10 cellular contexts compared by ENCODE assay signal in the genomic region with DNA sequence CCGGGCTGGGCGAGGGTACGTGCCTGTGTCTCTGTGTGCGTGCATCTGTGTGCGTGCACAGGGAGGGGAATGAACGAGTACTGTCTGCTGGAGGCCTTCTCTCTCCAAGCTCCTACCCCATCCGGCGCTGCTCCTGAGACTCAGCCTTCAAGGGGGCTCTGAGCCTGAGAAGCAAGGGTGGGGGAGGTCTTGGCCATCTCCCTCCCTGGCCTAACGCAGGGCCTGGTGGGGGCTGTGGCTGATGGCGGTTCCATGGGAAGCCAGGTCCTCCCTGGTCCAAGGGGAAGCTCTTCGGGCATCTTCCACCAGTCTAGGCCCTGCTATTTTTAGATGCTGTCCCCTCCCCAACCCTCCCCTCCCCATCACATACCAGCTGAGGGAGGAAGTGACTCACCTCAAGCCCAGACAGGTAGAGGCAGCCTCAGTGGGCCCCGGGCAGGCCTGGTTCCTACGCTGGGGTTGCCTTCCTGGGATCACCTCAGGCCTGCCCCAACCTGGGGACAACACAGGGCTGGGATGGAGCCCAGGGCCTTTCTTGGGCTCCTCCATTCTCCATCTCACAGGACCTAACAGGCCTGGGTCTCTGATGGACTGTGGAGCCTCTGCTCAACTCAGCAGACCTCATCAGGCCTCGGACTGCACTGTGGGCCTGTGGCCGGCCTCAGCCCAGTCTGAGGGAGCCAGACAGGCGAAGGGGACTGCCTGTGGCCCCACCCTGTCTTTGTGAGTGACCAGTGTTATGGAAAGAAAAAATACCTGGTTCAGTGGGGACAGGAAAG. TPM values are rescaled to one million over a fixed set of nuclear protein-coding genes. Genes with fewer than 3 reads are reported as not detected.
DNase-seq lines count a peak whose midpoint lies in the region; ATAC-seq and TF ChIP-seq lines count a peak whose summit lies in the region.
"Had no signal": no experiment of that assay in that cellular context is flagged by ENCODE, and none has a peak within 500 bp of the region (broad histone marks: within the 10 kb centered on the region; RNA-seq: fewer than 3 reads in every experiment).

No MANE protein-coding gene starts in this region.

- DNase-seq in HFFc6 (no peak), breast epithelium (ENCODE audit: low spot score in 2 of 2) (no peak), NCI-H2107 treated with DMSO at 0.1 percent for 48 hours (lab: John Stamatoyannopoulos, UW; ENCODE audit: unreplicated experiment) (no peak), posterior cingulate gyrus (no peak)
- DNase-seq in activated CD4-positive, CD25-positive, alpha-beta regulatory T cell treated with anti-CD3 and anti-CD28 coated beads, Interleukin-2, amount 50 U/mL, for 72 hours = peak; percentile 56
- DNase-seq in stimulated activated CD4-positive, alpha-beta T cell treated with anti-CD3 and anti-CD28 coated beads, Interleukin-2, amount 100 ng/mL, for 4 hours (ENCODE audit: low read depth) = peak; percentile 69
- DNase-seq: NCI-H2107 had no signal

- TF ChIP-seq CTCF in HFFc6 (IDR thresholded peaks at IDR 0.05) = no peak
- TF ChIP-seq CTCF in breast epithelium (IDR thresholded peaks at IDR 0.05) = no peak

- no peaks in the 10 kb centered on the region for H3K36me3 ChIP-seq in breast epithelium
- H3K36me3 ChIP-seq: adrenal gland had no signal

- H3K27ac ChIP-seq in breast epithelium = peak overlapping the region; percentile 7 to 50

- no peaks in the 10 kb centered on the region for H3K9me3 ChIP-seq in breast epithelium
- H3K9me3 ChIP-seq: adrenal gland had no signal

- no peaks in the 10 kb centered on the region for H3K36me3 Mint-ChIP-seq in HFFc6 (ENCODE audit: low read depth)

- intact Hi-C loops in breast epithelium (cut with DNase I; ENCODE audit: low total_unique reads) (no loop called here), posterior cingulate gyrus (cut with DNase I) (no loop called here)

- peaks cover 6 to 20% of the 10 kb centered on the region in 2 donors for H3K4me1 ChIP-seq in breast epithelium

- ATAC-seq in HG03460 (IDR thresholded peaks at IDR 0.05; ENCODE audit: unreplicated experiment) = no peak
- ATAC-seq in HG02840 (IDR thresholded peaks at IDR 0.05; ENCODE audit: low FRiP score, unreplicated experiment) = no peak

- H3K9me3 Mint-ChIP-seq in HFFc6 = no peaks in the 10 kb centered on the region

- peaks cover 34% of the 10 kb centered on the region for H3K4me1 Mint-ChIP-seq in HFFc6 (ENCODE audit: low read depth)

- no peak overlapping the region for H3K4me3 Mint-ChIP-seq in HFFc6

- TF ChIP-seq POLR2A in breast epithelium (IDR thresholded peaks at IDR 0.05) = no peak

- H3K4me3 ChIP-seq in breast epithelium = no peak overlapping the region
- H3K4me3 ChIP-seq: adrenal gland had no signal

- peak overlapping the region; percentile 68 for H3K27ac Mint-ChIP-seq in HFFc6

- H3K27me3 Mint-ChIP-seq in HFFc6 (ENCODE audit: insufficient read depth) = peaks cover 3% of the 10 kb centered on the region

- no peaks in the 10 kb centered on the region for H3K27me3 ChIP-seq in breast epithelium
- H3K27me3 ChIP-seq: adrenal gland had no signal

RNA-seq across cellular contexts. Expression of gene DNAJB12, which starts 32.2 kb away (rescaled TPM):
- total RNA-seq in HFFc6 (2021; fragmentation: NEBNext Ultra II Directional; extraction: Animal tissue kit (Norgen Biotek cat#: 25700)) = 10 to 100 TPM; 36.3 to 42.5 (median 39.0) TPM
- 10 to 100 TPM; 38.4 to 48.1 (median 38.7) TPM for total RNA-seq in breast epithelium

RNA-seq across cellular contexts. Expression of gene DDIT4, which starts 48.7 kb away (rescaled TPM):
- 10 to 100 TPM; 27.7 to 32.4 (median 30.0) TPM for total RNA-seq in HFFc6 (2021; fragmentation: NEBNext Ultra II Directional; extraction: Animal tissue kit (Norgen Biotek cat#: 25700))
- 100 to 1,000 TPM; 183 to 555 (median 341) TPM for total RNA-seq in breast epithelium

Comparison
In these comparisons a context has a peak if more than half of its experiments do, and no peak if none do; other contexts are left out.
1. DNase-seq: peak in activated CD4-positive, CD25-positive, alpha-beta regulatory T cell treated with anti-CD3 and anti-CD28 coated beads, Interleukin-2, amount 50 U/mL, for 72 hours (single experiment) and stimulated activated CD4-positive, alpha-beta T cell treated with anti-CD3 and anti-CD28 coated beads, Interleukin-2, amount 100 ng/mL, for 4 hours (single experiment); none in HFFc6 (single experiment), breast epithelium (0 of 2), NCI-H2107 treated with DMSO at 0.1 percent for 48 hours (single experiment) and posterior cingulate gyrus (0 of 10).
2. RNA of gene DDIT4, which starts 48.7 kb away (total RNA-seq): 183 to 555 TPM in breast epithelium; 27.7 to 32.4 TPM in HFFc6; every median in the first group is over 4 times any median in the second.